ENCODE assay signal across 9 cellular contexts in the genomic region with DNA sequence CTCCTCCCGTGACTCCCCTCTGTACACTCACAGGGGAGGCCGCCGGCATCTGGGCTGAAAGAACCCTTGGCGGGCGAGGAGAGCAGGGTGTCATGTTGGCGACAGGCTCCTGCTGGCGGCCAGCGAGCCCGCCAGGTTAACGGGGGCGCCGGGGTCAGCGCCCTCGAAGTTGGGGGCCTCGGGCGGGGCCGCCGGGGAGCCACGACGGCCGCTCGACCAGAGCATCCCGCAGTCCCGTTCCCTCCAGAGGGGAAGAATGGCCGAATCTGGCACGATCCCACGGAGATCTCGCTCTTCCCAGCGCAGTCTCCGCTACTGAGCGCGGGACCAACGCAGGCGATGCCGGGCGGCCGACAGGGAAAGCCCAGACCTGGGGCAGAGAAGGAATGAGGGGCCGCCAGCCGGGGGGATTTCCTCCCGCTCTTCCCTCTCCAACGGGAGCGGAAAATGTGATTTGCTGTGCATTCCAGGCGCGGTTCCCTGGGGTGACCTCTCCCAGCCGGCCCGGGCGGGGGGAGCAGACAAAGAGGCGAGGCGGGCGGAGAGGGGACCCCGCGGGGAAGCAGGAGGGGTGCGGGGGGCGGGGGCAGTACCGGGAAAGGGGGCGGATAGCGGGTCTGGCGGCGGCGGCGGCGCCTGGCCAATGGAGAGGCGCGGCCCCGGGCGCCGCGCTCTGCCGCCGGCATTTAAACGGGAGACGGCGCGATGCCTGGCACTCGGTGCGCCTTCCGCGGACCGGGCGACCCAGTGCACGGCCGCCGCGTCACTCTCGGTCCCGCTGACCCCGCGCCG.
DNase-seq lines count a peak whose midpoint lies in the region; ATAC-seq and TF ChIP-seq lines count a peak whose summit lies in the region.
"Had no signal": no experiment of that assay in that cellular context is flagged by ENCODE, and none has a peak within 500 bp of the region (broad histone marks: within the 10 kb centered on the region; RNA-seq: fewer than 3 reads in every experiment).

Gene GREM1 (plus strand): TSS at position 715 of the 792 bp plus-strand sequence. CDS start 12,687 bp downstream, outside the sequence.

- DNase-seq in GM10248 (ENCODE audit: extremely low spot score) (peak; percentile 24), WERI-Rb-1 (peak; percentile 8), iPS DF 6.9 (ENCODE audit: low read depth, low spot score) (no peak), retina (peak; percentile 69), T1000 (lab: John Stamatoyannopoulos, UW) (no peak), GM20000 (ENCODE audit: low spot score) (no peak), NOMO-1 (lab: John Stamatoyannopoulos, UW; ENCODE audit: unreplicated experiment in 2 of 2) (no peak)

- TF ChIP-seq CTCF in GM10248 (IDR thresholded peaks at IDR 0.05; ENCODE audit: control extremely low read depth, extremely low read depth, low read depth, missing control alignments) = no peak
- no peak for TF ChIP-seq CTCF in WERI-Rb-1 (IDR thresholded peaks at IDR 0.05; ENCODE audit: low read depth, low read length)
- TF ChIP-seq CTCF in GM20000 (IDR thresholded peaks at IDR 0.05; ENCODE audit: extremely low read depth, missing control alignments) = no peak

- H3K4me3 ChIP-seq in WERI-Rb-1 (ENCODE audit: low read depth, low read length) (peak within 1 kb of the TSS; percentile 55), iPS DF 6.9 (ENCODE audit: low read length) (peak within 1 kb of the TSS; percentile 27; the same call in 1 of the 2 replicates)

- POLR2A ChIA-PET in GM10248 (lab: Yijun Ruan, JAX) = no interaction called here

- H3K27me3 ChIP-seq in WERI-Rb-1 (ENCODE audit: insufficient read depth, low read depth, severe bottlenecking) = peaks cover 24% of the 10 kb centered on the region
- H3K27me3 ChIP-seq in iPS DF 6.9 (ENCODE audit: control insufficient read depth, insufficient read depth, low read length) = peaks cover 41% of the 10 kb centered on the region

- no CpG with 5 or more reads among the region's 89 CpGs for WGBS in iPS DF 6.9 (ENCODE audit: insufficient coverage, insufficient read length)

- H3K27ac ChIP-seq in WERI-Rb-1 (no peak within 1 kb of the TSS), iPS DF 6.9 (ENCODE audit: low read length) (no peak within 1 kb of the TSS)
- H3K27ac ChIP-seq: KMS-11 had no signal

- ATAC-seq in GM21737 (IDR thresholded peaks at IDR 0.05; ENCODE audit: unreplicated experiment) = no peak

- H3K36me3 ChIP-seq in WERI-Rb-1 = no peaks in the 10 kb centered on the region
- H3K36me3 ChIP-seq in iPS DF 6.9 (ENCODE audit: control insufficient read depth, insufficient read depth, low read length) = no peaks in the 10 kb centered on the region

- peaks cover 5% of the 10 kb centered on the region; the same call in 1 of the 2 replicates for H3K4me1 ChIP-seq in iPS DF 6.9 (ENCODE audit: control insufficient read depth, insufficient read depth, low read length)

- H3K9me3 ChIP-seq in WERI-Rb-1 (ENCODE audit: severe bottlenecking) = peaks cover 5% of the 10 kb centered on the region
- no peaks in the 10 kb centered on the region for H3K9me3 ChIP-seq in iPS DF 6.9 (ENCODE audit: control insufficient read depth, insufficient read depth, low read length)

- CTCF ChIA-PET in GM10248 (lab: Yijun Ruan, JAX) = interaction anchor here (1.7 kb wide), 1 partner anchor 28 kb away, joined by 4 read pairs; no protein-coding TSS in a partner anchor

Comparison
In these comparisons a context has a peak if more than half of its experiments do, and no peak if none do; other contexts are left out.
1. DNase-seq: peak in GM10248 (single experiment), WERI-Rb-1 (single experiment) and retina (single experiment); none in iPS DF 6.9 (single experiment), T1000 (single experiment), GM20000 (single experiment) and NOMO-1 (0 of 2).